ENCODE assay signal across 1 cellular context in the genomic region with DNA sequence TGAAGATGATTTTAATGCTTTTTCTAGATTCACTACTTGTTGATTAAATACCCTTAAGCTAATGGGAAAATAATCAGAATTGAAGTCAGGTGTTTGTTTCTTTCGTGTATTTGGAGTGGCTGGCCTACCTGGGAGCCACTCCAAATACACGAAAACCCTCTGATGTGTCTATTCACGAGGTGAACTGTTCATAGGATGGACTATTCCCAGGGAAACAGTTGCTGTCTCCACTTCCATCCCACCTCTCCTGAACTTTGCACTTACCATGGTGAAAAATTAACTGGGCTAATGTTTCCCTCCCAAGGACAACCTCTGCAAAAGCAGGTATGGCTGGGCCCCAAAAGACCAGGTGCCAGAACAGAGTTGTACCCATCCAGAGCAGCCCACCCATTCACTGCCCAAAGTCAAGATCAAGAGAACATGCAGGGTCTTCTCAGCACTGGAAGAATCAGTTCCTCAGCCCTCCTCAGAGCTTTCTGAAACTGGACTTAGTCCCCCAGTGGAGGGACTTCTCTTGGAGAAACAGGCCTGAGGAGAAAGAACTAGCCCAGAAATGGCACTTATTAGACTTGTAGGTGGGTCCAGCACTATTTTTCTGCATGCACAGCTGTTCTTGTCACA.
TF ChIP-seq lines count a peak whose summit lies in the region.

No MANE protein-coding gene starts in this region.

TF ChIP-seq in liver, 16 proteins besides CTCF, POLR2A, EP300 and RAD21 (continued from another document):
- TF ChIP-seq, protein P1, sequence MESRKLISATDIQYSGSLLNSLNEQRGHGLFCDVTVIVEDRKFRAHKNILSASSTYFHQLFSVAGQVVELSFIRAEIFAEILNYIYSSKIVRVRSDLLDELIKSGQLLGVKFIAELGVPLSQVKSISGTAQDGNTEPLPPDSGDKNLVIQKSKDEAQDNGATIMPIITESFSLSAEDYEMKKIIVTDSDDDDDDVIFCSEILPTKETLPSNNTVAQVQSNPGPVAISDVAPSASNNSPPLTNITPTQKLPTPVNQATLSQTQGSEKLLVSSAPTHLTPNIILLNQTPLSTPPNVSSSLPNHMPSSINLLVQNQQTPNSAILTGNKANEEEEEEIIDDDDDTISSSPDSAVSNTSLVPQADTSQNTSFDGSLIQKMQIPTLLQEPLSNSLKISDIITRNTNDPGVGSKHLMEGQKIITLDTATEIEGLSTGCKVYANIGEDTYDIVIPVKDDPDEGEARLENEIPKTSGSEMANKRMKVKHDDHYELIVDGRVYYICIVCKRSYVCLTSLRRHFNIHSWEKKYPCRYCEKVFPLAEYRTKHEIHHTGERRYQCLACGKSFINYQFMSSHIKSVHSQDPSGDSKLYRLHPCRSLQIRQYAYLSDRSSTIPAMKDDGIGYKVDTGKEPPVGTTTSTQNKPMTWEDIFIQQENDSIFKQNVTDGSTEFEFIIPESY (IDR thresholded peaks at IDR 0.05), result peak; percentile 67
- TF ChIP-seq SP1 (IDR thresholded peaks at IDR 0.05) (peak; percentile 84), EGR1 (IDR thresholded peaks at IDR 0.05; ENCODE audit: low read depth in 2 of 2) (peak; percentile 54 to 67), TAF1 (conservative IDR thresholded peaks at IDR 0.05) (no peak), HNF4A (conservative IDR thresholded peaks at IDR 0.05) (peak; percentile 88 to 90), HNF4G (IDR thresholded peaks at IDR 0.05) (peak; percentile 85), YY1 (IDR thresholded peaks at IDR 0.05) (peak; percentile 60), FOXA2 (IDR thresholded peaks at IDR 0.05) (no peak), GABPA (IDR thresholded peaks at IDR 0.05 in 1 of 2, conservative IDR thresholded peaks at IDR 0.05 in 1 of 2) (peak in 1 of 2 donors; percentile 27), FOXA1 (IDR thresholded peaks at IDR 0.05) (no peak)
